ENCODE assay signal across 1 cellular context in the genomic region with DNA sequence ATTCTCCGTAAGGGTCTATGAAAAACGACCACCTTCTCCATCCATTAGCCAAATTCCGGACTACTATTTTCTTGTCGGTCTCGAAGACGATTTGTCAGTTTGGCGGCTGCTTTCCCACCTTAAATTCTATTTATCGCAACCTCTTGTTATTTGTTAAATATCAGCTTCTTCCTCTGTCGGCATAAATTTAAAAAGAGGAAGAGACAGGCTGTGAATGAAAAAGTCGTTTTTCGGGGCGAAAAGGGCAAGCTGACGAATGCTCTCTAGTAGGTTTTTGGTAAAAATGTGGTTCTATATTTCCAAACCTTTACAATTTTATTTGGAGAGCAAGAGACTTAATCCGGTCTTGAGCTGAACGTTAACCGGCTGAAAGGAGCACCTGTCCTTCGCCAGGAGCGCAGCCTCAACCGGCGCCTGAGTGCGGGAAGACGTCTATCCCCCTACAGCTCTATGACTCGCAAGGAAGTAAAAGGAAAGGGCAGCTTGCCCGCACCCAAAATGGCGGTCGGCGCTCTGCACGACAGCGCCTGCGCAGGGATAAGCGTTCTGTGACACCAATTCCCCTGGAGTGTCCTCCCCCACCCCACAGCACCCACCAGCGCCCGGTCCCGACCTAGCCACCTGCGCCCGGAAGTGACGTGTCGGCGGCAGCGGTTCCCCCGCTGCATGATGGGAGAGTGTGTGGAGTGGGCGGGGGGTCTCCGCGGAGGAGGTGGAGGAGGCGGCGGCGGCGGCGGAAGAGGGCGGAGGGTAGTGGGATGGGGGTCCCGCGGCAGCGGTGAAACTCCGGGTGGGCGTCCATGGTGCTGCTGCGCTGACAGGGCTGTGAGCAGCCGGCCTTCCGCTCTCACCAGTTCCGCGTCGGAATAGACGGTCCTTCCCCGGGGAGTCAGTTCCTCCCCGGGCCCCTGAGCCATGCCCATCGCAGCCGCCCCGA.
TF ChIP-seq lines count a peak whose summit lies in the region.

A gene with protein sequence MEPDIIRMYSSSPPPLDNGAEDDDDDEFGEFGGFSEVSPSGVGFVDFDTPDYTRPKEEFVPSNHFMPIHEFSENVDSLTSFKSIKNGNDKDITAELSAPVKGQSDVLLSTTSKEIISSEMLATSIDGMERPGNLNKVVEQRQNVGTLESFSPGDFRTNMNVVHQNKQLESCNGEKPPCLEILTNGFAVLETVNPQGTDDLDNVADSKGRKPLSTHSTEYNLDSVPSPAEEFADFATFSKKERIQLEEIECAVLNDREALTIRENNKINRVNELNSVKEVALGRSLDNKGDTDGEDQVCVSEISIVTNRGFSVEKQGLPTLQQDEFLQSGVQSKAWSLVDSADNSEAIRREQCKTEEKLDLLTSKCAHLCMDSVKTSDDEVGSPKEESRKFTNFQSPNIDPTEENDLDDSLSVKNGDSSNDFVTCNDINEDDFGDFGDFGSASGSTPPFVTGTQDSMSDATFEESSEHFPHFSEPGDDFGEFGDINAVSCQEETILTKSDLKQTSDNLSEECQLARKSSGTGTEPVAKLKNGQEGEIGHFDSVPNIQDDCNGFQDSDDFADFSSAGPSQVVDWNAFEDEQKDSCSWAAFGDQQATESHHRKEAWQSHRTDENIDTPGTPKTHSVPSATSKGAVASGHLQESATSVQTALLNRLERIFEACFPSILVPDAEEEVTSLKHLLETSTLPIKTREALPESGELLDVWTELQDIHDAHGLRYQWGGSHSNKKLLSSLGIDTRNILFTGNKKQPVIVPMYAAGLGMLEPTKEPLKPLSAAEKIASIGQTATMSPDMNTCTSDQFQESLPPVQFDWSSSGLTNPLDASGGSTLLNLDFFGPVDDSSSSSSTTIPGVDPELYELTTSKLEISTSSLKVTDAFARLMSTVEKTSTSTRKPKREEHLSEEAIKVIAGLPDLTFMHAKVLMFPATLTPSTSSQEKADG (plus strand): TSS at position 662 of the 937 bp plus-strand sequence. CDS start 27,147 bp downstream, outside the sequence.

TF ChIP-seq in H1, 55 proteins besides CTCF, POLR2A, EP300 and RAD21 (continues in another document):
- TF ChIP-seq JUND (IDR thresholded peaks at IDR 0.05; ENCODE audit: low read length) (no peak), POLR2AphosphoS5 (IDR thresholded peaks at IDR 0.05; ENCODE audit: low read depth, low read length) (peak; percentile 54), EZH2 (IDR thresholded peaks at IDR 0.05; ENCODE audit: low read depth, low read length, severe bottlenecking) (no peak), BACH1 (IDR thresholded peaks at IDR 0.05; ENCODE audit: low read length) (peak; percentile 55; the same call in 1 of the 2 replicates), PHF8 (conservative IDR thresholded peaks at IDR 0.05; ENCODE audit: low read depth, low read length) (peak; percentile 78), SRF (IDR thresholded peaks at IDR 0.05; ENCODE audit: low read depth, low read length) (no peak), TCF12 (IDR thresholded peaks at IDR 0.05; ENCODE audit: low read depth, low read length) (no peak), CREB1 (IDR thresholded peaks at IDR 0.05) (peak; percentile 93), POU5F1 (IDR thresholded peaks at IDR 0.05; ENCODE audit: low read depth, low read length) (no peak), CBX5 (IDR thresholded peaks at IDR 0.05; ENCODE audit: low read depth, low read length) (no peak), NANOG (IDR thresholded peaks at IDR 0.05; ENCODE audit: insufficient read depth, low read depth, low read length, poor library complexity, severe bottlenecking) (peak; percentile 33), SUZ12 (IDR thresholded peaks at IDR 0.05; ENCODE audit: low read length) (no peak), TBP (IDR thresholded peaks at IDR 0.05; ENCODE audit: low read depth, low read length) (peak; percentile 77), RFX5 (IDR thresholded peaks at IDR 0.05; ENCODE audit: borderline replicate concordance, low read depth, low read length) (no peak), RNF2 (IDR thresholded peaks at IDR 0.05; ENCODE audit: borderline replicate concordance, low read depth, low read length, missing control alignments, poor library complexity, severe bottlenecking) (no peak), NRF1 (IDR thresholded peaks at IDR 0.05; ENCODE audit: low read depth, low read length) (peak; percentile 87), GTF2F1 (IDR thresholded peaks at IDR 0.05; ENCODE audit: borderline replicate concordance, low read depth, low read length) (0 out of 2 replicates have a peak, but pooled peaks have one; percentile 23), TEAD4 (IDR thresholded peaks at IDR 0.05; ENCODE audit: low read depth, low read length) (no peak), HDAC2 (IDR thresholded peaks at IDR 0.05; ENCODE audit: borderline replicate concordance in 1 of 2, low read depth in 2 of 2, low read length in 2 of 2) (peak; percentile 22 to 90; a peak in 2 of 4 replicates), KDM5A (IDR thresholded peaks at IDR 0.05; ENCODE audit: low read length) (no peak), SP1 (IDR thresholded peaks at IDR 0.05; ENCODE audit: low read depth, low read length) (no peak), MAFK (IDR thresholded peaks at IDR 0.05; ENCODE audit: low read depth, low read length) (no peak), SP2 (IDR thresholded peaks at IDR 0.05; ENCODE audit: low read length) (no peak), CEBPB (IDR thresholded peaks at IDR 0.05; ENCODE audit: low read depth, low read length) (no peak), SIN3A (conservative IDR thresholded peaks at IDR 0.05 in 1 of 2, IDR thresholded peaks at IDR 0.05 in 1 of 2; ENCODE audit: low read depth in 1 of 2, low read length in 2 of 2) (peak; percentile 40 to 63; a peak in 1 of 4 replicates), FOSL1 (IDR thresholded peaks at IDR 0.05; ENCODE audit: insufficient read depth, low read depth, low read length) (no peak), ZNF274 (IDR thresholded peaks at IDR 0.05; ENCODE audit: borderline replicate concordance, extremely low read depth, low read length) (no peak), ASH2L (IDR thresholded peaks at IDR 0.05; ENCODE audit: low read length) (peak; percentile 99), TAF1 (IDR thresholded peaks at IDR 0.05; ENCODE audit: low read depth, low read length) (peak; percentile 82), SIX5 (IDR thresholded peaks at IDR 0.05; ENCODE audit: low read depth, low read length) (no peak; the same call in 1 of the 2 replicates), KDM4A (IDR thresholded peaks at IDR 0.05; ENCODE audit: low read depth, low read length, severe bottlenecking) (no peak), YY1 (IDR thresholded peaks at IDR 0.05; ENCODE audit: low read depth, low read length) (peak; percentile 99), CHD2 (IDR thresholded peaks at IDR 0.05; ENCODE audit: low read length) (no peak), CHD1 (IDR thresholded peaks at IDR 0.05; ENCODE audit: low read depth, low read length) (no peak), RXRA (IDR thresholded peaks at IDR 0.05; ENCODE audit: insufficient read depth, low read depth, low read length) (no peak), KDM1A (IDR thresholded peaks at IDR 0.05; ENCODE audit: borderline replicate concordance, low read length) (no peak), SIRT6 (IDR thresholded peaks at IDR 0.05; ENCODE audit: low read length) (no peak), GABPA (IDR thresholded peaks at IDR 0.05; ENCODE audit: borderline replicate concordance, insufficient read depth, low read length) (peak; percentile 80; the same call in 1 of the 2 replicates), EGR1 (IDR thresholded peaks at IDR 0.05; ENCODE audit: borderline replicate concordance, low read depth, low read length) (no peak), CTBP2 (IDR thresholded peaks at IDR 0.05; ENCODE audit: borderline replicate concordance, insufficient read depth, insufficient read length, low read length) (peak; percentile 34)
- TF ChIP-seq, protein P1, sequence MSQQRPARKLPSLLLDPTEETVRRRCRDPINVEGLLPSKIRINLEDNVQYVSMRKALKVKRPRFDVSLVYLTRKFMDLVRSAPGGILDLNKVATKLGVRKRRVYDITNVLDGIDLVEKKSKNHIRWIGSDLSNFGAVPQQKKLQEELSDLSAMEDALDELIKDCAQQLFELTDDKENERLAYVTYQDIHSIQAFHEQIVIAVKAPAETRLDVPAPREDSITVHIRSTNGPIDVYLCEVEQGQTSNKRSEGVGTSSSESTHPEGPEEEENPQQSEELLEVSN (IDR thresholded peaks at IDR 0.05): peak; percentile 51; the same call in 1 of the 2 replicates
- TF ChIP-seq, protein P2, sequence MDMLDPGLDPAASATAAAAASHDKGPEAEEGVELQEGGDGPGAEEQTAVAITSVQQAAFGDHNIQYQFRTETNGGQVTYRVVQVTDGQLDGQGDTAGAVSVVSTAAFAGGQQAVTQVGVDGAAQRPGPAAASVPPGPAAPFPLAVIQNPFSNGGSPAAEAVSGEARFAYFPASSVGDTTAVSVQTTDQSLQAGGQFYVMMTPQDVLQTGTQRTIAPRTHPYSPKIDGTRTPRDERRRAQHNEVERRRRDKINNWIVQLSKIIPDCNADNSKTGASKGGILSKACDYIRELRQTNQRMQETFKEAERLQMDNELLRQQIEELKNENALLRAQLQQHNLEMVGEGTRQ (IDR thresholded peaks at IDR 0.05; ENCODE audit: low read length): no peak
- TF ChIP-seq, protein P3, sequence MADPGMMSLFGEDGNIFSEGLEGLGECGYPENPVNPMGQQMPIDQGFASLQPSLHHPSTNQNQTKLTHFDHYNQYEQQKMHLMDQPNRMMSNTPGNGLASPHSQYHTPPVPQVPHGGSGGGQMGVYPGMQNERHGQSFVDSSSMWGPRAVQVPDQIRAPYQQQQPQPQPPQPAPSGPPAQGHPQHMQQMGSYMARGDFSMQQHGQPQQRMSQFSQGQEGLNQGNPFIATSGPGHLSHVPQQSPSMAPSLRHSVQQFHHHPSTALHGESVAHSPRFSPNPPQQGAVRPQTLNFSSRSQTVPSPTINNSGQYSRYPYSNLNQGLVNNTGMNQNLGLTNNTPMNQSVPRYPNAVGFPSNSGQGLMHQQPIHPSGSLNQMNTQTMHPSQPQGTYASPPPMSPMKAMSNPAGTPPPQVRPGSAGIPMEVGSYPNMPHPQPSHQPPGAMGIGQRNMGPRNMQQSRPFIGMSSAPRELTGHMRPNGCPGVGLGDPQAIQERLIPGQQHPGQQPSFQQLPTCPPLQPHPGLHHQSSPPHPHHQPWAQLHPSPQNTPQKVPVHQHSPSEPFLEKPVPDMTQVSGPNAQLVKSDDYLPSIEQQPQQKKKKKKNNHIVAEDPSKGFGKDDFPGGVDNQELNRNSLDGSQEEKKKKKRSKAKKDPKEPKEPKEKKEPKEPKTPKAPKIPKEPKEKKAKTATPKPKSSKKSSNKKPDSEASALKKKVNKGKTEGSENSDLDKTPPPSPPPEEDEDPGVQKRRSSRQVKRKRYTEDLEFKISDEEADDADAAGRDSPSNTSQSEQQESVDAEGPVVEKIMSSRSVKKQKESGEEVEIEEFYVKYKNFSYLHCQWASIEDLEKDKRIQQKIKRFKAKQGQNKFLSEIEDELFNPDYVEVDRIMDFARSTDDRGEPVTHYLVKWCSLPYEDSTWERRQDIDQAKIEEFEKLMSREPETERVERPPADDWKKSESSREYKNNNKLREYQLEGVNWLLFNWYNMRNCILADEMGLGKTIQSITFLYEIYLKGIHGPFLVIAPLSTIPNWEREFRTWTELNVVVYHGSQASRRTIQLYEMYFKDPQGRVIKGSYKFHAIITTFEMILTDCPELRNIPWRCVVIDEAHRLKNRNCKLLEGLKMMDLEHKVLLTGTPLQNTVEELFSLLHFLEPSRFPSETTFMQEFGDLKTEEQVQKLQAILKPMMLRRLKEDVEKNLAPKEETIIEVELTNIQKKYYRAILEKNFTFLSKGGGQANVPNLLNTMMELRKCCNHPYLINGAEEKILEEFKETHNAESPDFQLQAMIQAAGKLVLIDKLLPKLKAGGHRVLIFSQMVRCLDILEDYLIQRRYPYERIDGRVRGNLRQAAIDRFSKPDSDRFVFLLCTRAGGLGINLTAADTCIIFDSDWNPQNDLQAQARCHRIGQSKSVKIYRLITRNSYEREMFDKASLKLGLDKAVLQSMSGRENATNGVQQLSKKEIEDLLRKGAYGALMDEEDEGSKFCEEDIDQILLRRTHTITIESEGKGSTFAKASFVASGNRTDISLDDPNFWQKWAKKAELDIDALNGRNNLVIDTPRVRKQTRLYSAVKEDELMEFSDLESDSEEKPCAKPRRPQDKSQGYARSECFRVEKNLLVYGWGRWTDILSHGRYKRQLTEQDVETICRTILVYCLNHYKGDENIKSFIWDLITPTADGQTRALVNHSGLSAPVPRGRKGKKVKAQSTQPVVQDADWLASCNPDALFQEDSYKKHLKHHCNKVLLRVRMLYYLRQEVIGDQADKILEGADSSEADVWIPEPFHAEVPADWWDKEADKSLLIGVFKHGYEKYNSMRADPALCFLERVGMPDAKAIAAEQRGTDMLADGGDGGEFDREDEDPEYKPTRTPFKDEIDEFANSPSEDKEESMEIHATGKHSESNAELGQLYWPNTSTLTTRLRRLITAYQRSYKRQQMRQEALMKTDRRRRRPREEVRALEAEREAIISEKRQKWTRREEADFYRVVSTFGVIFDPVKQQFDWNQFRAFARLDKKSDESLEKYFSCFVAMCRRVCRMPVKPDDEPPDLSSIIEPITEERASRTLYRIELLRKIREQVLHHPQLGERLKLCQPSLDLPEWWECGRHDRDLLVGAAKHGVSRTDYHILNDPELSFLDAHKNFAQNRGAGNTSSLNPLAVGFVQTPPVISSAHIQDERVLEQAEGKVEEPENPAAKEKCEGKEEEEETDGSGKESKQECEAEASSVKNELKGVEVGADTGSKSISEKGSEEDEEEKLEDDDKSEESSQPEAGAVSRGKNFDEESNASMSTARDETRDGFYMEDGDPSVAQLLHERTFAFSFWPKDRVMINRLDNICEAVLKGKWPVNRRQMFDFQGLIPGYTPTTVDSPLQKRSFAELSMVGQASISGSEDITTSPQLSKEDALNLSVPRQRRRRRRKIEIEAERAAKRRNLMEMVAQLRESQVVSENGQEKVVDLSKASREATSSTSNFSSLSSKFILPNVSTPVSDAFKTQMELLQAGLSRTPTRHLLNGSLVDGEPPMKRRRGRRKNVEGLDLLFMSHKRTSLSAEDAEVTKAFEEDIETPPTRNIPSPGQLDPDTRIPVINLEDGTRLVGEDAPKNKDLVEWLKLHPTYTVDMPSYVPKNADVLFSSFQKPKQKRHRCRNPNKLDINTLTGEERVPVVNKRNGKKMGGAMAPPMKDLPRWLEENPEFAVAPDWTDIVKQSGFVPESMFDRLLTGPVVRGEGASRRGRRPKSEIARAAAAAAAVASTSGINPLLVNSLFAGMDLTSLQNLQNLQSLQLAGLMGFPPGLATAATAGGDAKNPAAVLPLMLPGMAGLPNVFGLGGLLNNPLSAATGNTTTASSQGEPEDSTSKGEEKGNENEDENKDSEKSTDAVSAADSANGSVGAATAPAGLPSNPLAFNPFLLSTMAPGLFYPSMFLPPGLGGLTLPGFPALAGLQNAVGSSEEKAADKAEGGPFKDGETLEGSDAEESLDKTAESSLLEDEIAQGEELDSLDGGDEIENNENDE (IDR thresholded peaks at IDR 0.05; ENCODE audit: insufficient replicate concordance, low read length): no peak
- TF ChIP-seq, protein P4, sequence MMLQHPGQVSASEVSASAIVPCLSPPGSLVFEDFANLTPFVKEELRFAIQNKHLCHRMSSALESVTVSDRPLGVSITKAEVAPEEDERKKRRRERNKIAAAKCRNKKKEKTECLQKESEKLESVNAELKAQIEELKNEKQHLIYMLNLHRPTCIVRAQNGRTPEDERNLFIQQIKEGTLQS (IDR thresholded peaks at IDR 0.05; ENCODE audit: insufficient read depth, low read depth, low read length): no peak
- TF ChIP-seq, protein P5, sequence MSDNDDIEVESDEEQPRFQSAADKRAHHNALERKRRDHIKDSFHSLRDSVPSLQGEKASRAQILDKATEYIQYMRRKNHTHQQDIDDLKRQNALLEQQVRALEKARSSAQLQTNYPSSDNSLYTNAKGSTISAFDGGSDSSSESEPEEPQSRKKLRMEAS (IDR thresholded peaks at IDR 0.05): no peak
